Comparison of ENCODE assay signal across 15 cellular contexts in genomic region chr11:4059424-4059823, GRCh38.
"Had no signal": no experiment of that assay in that cellular context is flagged by ENCODE, and none has a peak within 500 bp of the region (broad histone marks: within the 10 kb centered on the region; RNA-seq: fewer than 3 reads in every experiment).

No MANE protein-coding gene starts in this region.

- DNase-seq: activated CD4-positive, alpha-beta T cell treated with anti-CD3 and anti-CD28 coated beads, Interleukin-2, amount 10 ng/mL, durations not matched to agents 7 days and 5 days; activated CD4-positive, CD25-positive, alpha-beta regulatory T cell; activated effector memory CD4-positive, alpha-beta T cell treated with anti-CD3 and anti-CD28 coated beads, Interleukin-2, amount 50 U/mL, for 16 hours; activated T-cell treated with anti-CD3 and anti-CD28 coated beads, Interleukin-2, amount 50 U/mL, for 1 hour; endodermal cell; gastrocnemius medialis; islet precursor cell; left lung; occipital lobe; sigmoid colon; stimulated activated CD4-positive, alpha-beta T cell treated with anti-CD3 and anti-CD28 coated beads, Interleukin-2, amount 100 ng/mL, for 24 hours; stimulated activated naive B cell treated with anti-CD40 and anti-IgM and Interleukin-4, amounts not matched to agents 10 μg/mL and 1 μg/mL and 100 μg/mL, for 72 hours; T-helper 2 cell had no signal

- ATAC-seq: gastrocnemius medialis; left lung; stimulated activated naive B cell treated with anti-CD40 and anti-IgM and Interleukin-4, amounts not matched to agents 10 μg/mL and 1 μg/mL and 100 μg/mL, for 72 hours had no signal

- H3K4me3 Mint-ChIP-seq: activated CD4-positive, alpha-beta T cell treated with anti-CD3 and anti-CD28 coated beads, Interleukin-2, amount 10 ng/mL, durations not matched to agents 7 days and 5 days; endodermal cell; memory B cell; nephron; stimulated activated naive B cell treated with anti-CD40 and anti-IgM and Interleukin-4, amounts not matched to agents 10 μg/mL and 1 μg/mL and 100 μg/mL, for 72 hours had no signal

- H3K27me3 Mint-ChIP-seq: activated CD4-positive, alpha-beta T cell treated with anti-CD3 and anti-CD28 coated beads, Interleukin-2, amount 10 ng/mL, durations not matched to agents 7 days and 5 days; memory B cell; stimulated activated naive B cell treated with anti-CD40 and anti-IgM and Interleukin-4, amounts not matched to agents 10 μg/mL and 1 μg/mL and 100 μg/mL, for 72 hours had no signal

- H3K27ac Mint-ChIP-seq: activated CD4-positive, alpha-beta T cell treated with anti-CD3 and anti-CD28 coated beads, Interleukin-2, amount 10 ng/mL, durations not matched to agents 7 days and 5 days; endodermal cell; stimulated activated naive B cell treated with anti-CD40 and anti-IgM and Interleukin-4, amounts not matched to agents 10 μg/mL and 1 μg/mL and 100 μg/mL, for 72 hours had no signal

- H3K9me3 Mint-ChIP-seq: activated CD4-positive, alpha-beta T cell treated with anti-CD3 and anti-CD28 coated beads, Interleukin-2, amount 10 ng/mL, durations not matched to agents 7 days and 5 days; endodermal cell; memory B cell; nephron; stimulated activated naive B cell treated with anti-CD40 and anti-IgM and Interleukin-4, amounts not matched to agents 10 μg/mL and 1 μg/mL and 100 μg/mL, for 72 hours had no signal
